ENCODE assay signal across 15 cellular contexts in genomic region chr1:114467491-114467890, GRCh38. TPM values are rescaled to one million over a fixed set of nuclear protein-coding genes. Genes with fewer than 3 reads are reported as not detected.
DNase-seq lines count a peak whose midpoint lies in the region; ATAC-seq and TF ChIP-seq lines count a peak whose summit lies in the region.
"Had no signal": no experiment of that assay in that cellular context is flagged by ENCODE, and none has a peak within 500 bp of the region (broad histone marks: within the 10 kb centered on the region; RNA-seq: fewer than 3 reads in every experiment).

No MANE protein-coding gene starts in this region.

- H3K4me1 Mint-ChIP-seq in activated CD4-positive, alpha-beta T cell treated with anti-CD3 and anti-CD28 coated beads, Interleukin-2, amount 10 ng/mL, durations not matched to agents 24 days and 14 days: peaks cover 42% of the 10 kb centered on the region
- H3K4me1 Mint-ChIP-seq in GM23338: peaks cover 41% of the 10 kb centered on the region
- H3K4me1 Mint-ChIP-seq in T-helper 2 cell treated with Interferon-gamma antibody and Interleukin-4, amounts not matched to agents 5 μg/mL and 100 μg/mL, for 36 hours (ENCODE audit: low read depth): peaks cover 39% of the 10 kb centered on the region
- peaks cover 44 to 54% of the 10 kb centered on the region in 2 donors for H3K4me1 Mint-ChIP-seq in natural killer cell treated with Interleukin-12 subunit alpha and Interleukin-12 subunit beta and Interleukin-15 and Interleukin-18, amount 100 ng/mL, for 72 hours (ENCODE audit: low read depth in 2 of 2)

- H3K79me2 ChIP-seq in GM23338 (replicated peaks; ENCODE audit: insufficient read depth): peaks cover 99% of the 10 kb centered on the region

- H3K9me3 Mint-ChIP-seq in activated CD4-positive, alpha-beta T cell treated with anti-CD3 and anti-CD28 coated beads, Interleukin-2, amount 10 ng/mL, durations not matched to agents 24 days and 14 days: no peaks in the 10 kb centered on the region
- H3K9me3 Mint-ChIP-seq in GM23338: no peaks in the 10 kb centered on the region; the same call in 2 of the 3 replicates
- H3K9me3 Mint-ChIP-seq in T-helper 2 cell treated with Interferon-gamma antibody and Interleukin-4, amounts not matched to agents 5 μg/mL and 100 μg/mL, for 36 hours: no peaks in the 10 kb centered on the region
- H3K9me3 Mint-ChIP-seq in natural killer cell treated with Interleukin-12 subunit alpha and Interleukin-12 subunit beta and Interleukin-15 and Interleukin-18, amount 100 ng/mL, for 72 hours: no peaks in the 10 kb centered on the region

- TF ChIP-seq POLR2A in testis (IDR thresholded peaks at IDR 0.05): no peak

- H3K4me1 ChIP-seq in GM23338 (ENCODE audit: insufficient read depth) (peaks cover 22% of the 10 kb centered on the region), testis (no peaks in the 10 kb centered on the region)
- H3K4me1 ChIP-seq: prostate gland had no signal

- DNase-seq in activated CD4-positive, alpha-beta T cell treated with anti-CD3 and anti-CD28 coated beads, Interleukin-2, amount 10 ng/mL, durations not matched to agents 24 days and 14 days: no peak
- no peak for DNase-seq in activated CD4-positive, alpha-beta T cell treated with anti-CD3 and anti-CD28 coated beads, Interleukin-2, amount 50 U/mL, for 48 hours
- no peak for DNase-seq in GM23338 (ENCODE audit: low spot score)
- DNase-seq in T-helper 2 cell treated with Interferon-gamma antibody and Interleukin-4, amounts not matched to agents 5 μg/mL and 100 μg/mL, for 36 hours (ENCODE audit: low spot score): no peak
- DNase-seq in natural killer cell treated with Interleukin-12 subunit alpha and Interleukin-12 subunit beta and Interleukin-15 and Interleukin-18, amount 100 ng/mL, for 72 hours (ENCODE audit: low spot score): no peak
- DNase-seq in DMS153 treated with DMSO at 0.1 percent for 48 hours (lab: John Stamatoyannopoulos, UW; ENCODE audit: unreplicated experiment): no peak
- no peak for DNase-seq in testis
- DNase-seq: 8988T; effector CD8-positive, alpha-beta T cell; mammary epithelial cell; NCI-H1930; Peyer's patch; upper lobe of left lung had no signal

- H3K36me3 ChIP-seq in GM23338 (ENCODE audit: insufficient read depth) (no peaks in the 10 kb centered on the region), testis (ENCODE audit: low read depth, missing control alignments) (no peaks in the 10 kb centered on the region)
- H3K36me3 ChIP-seq: Peyer's patch, prostate gland, upper lobe of left lung had no signal

- no peaks in the 10 kb centered on the region for H3K9me3 ChIP-seq in testis
- H3K9me3 ChIP-seq: Peyer's patch, prostate gland, upper lobe of left lung had no signal

- H3K27me3 ChIP-seq in GM23338 (ENCODE audit: insufficient read depth) (no peaks in the 10 kb centered on the region), testis (no peaks in the 10 kb centered on the region)
- H3K27me3 ChIP-seq: Peyer's patch, upper lobe of left lung had no signal

- no peak overlapping the region for H3K27ac ChIP-seq in GM23338 (ENCODE audit: low read depth)
- H3K27ac ChIP-seq in testis: no peak overlapping the region
- H3K27ac ChIP-seq: Peyer's patch, prostate gland, upper lobe of left lung had no signal

- peaks cover 32% of the 10 kb centered on the region for H4K20me1 ChIP-seq in GM23338 (replicated peaks; ENCODE audit: insufficient read depth)

- intact Hi-C loops in activated CD4-positive, alpha-beta T cell treated with anti-CD3 and anti-CD28 coated beads, Interleukin-2, amount 10 ng/mL, durations not matched to agents 24 days and 14 days (cut with micrococcal nuclease): loop anchor here (5.0 kb wide), 2 partner anchors 45 to 290 kb away; partner anchors contain the start of genes CSDE1 and TRIM33
- intact Hi-C loops in testis (cut with DNase I; ENCODE audit: low total_unique reads): no loop called here

- H3K27ac Mint-ChIP-seq in activated CD4-positive, alpha-beta T cell treated with anti-CD3 and anti-CD28 coated beads, Interleukin-2, amount 10 ng/mL, durations not matched to agents 24 days and 14 days: peak overlapping the region; percentile 54
- peak overlapping the region; percentile 31 for H3K27ac Mint-ChIP-seq in GM23338
- H3K27ac Mint-ChIP-seq in T-helper 2 cell treated with Interferon-gamma antibody and Interleukin-4, amounts not matched to agents 5 μg/mL and 100 μg/mL, for 36 hours: peak overlapping the region; percentile 46
- peak overlapping the region; percentile 20 to 62 for H3K27ac Mint-ChIP-seq in natural killer cell treated with Interleukin-12 subunit alpha and Interleukin-12 subunit beta and Interleukin-15 and Interleukin-18, amount 100 ng/mL, for 72 hours

- peak overlapping the region; percentile 52 for H3K4me3 Mint-ChIP-seq in activated CD4-positive, alpha-beta T cell treated with anti-CD3 and anti-CD28 coated beads, Interleukin-2, amount 10 ng/mL, durations not matched to agents 24 days and 14 days
- H3K4me3 Mint-ChIP-seq in GM23338: no peak overlapping the region
- H3K4me3 Mint-ChIP-seq in T-helper 2 cell treated with Interferon-gamma antibody and Interleukin-4, amounts not matched to agents 5 μg/mL and 100 μg/mL, for 36 hours: peak overlapping the region; percentile 13
- peak overlapping the region; percentile 34 for H3K4me3 Mint-ChIP-seq in natural killer cell treated with Interleukin-12 subunit alpha and Interleukin-12 subunit beta and Interleukin-15 and Interleukin-18, amount 100 ng/mL, for 72 hours

- TF ChIP-seq CTCF in GM23338 (conservative IDR thresholded peaks at IDR 0.05; ENCODE audit: low read depth in 2 of 2) (no peak), testis (IDR thresholded peaks at IDR 0.05) (no peak)

- H3K36me3 Mint-ChIP-seq in activated CD4-positive, alpha-beta T cell treated with anti-CD3 and anti-CD28 coated beads, Interleukin-2, amount 10 ng/mL, durations not matched to agents 24 days and 14 days (ENCODE audit: low read depth): peaks cover 17% of the 10 kb centered on the region
- H3K36me3 Mint-ChIP-seq in GM23338 (ENCODE audit: low read depth): peaks cover 1% of the 10 kb centered on the region; the same call in 2 of the 3 replicates
- H3K36me3 Mint-ChIP-seq in T-helper 2 cell treated with Interferon-gamma antibody and Interleukin-4, amounts not matched to agents 5 μg/mL and 100 μg/mL, for 36 hours (ENCODE audit: low read depth): peaks cover 2% of the 10 kb centered on the region
- H3K36me3 Mint-ChIP-seq in natural killer cell treated with Interleukin-12 subunit alpha and Interleukin-12 subunit beta and Interleukin-15 and Interleukin-18, amount 100 ng/mL, for 72 hours: no peaks in the 10 kb centered on the region

- no peaks in the 10 kb centered on the region for H3F3A ChIP-seq in GM23338 (replicated peaks; ENCODE audit: low read depth)

- H3K4me3 ChIP-seq in GM23338 (no peak overlapping the region), testis (no peak overlapping the region)
- H3K4me3 ChIP-seq: Peyer's patch, prostate gland, upper lobe of left lung had no signal

- WGBS in testis, 2 donors: 94 to 96% methylated on average over 1 of the region's 1 CpG

- no peak for ATAC-seq in GM23338
- no peak for ATAC-seq in natural killer cell treated with Interleukin-12 subunit alpha and Interleukin-12 subunit beta and Interleukin-15 and Interleukin-18, amount 100 ng/mL, for 72 hours
- ATAC-seq in HG02973 (IDR thresholded peaks at IDR 0.05; ENCODE audit: unreplicated experiment): no peak

- no peak overlapping the region for H2AFZ ChIP-seq in GM23338

- no peaks in the 10 kb centered on the region for H3K27me3 Mint-ChIP-seq in activated CD4-positive, alpha-beta T cell treated with anti-CD3 and anti-CD28 coated beads, Interleukin-2, amount 10 ng/mL, durations not matched to agents 24 days and 14 days
- peaks cover 4% of the 10 kb centered on the region for H3K27me3 Mint-ChIP-seq in GM23338 (ENCODE audit: insufficient read depth, low read depth, poor library complexity)
- H3K27me3 Mint-ChIP-seq in T-helper 2 cell treated with Interferon-gamma antibody and Interleukin-4, amounts not matched to agents 5 μg/mL and 100 μg/mL, for 36 hours (ENCODE audit: low read depth): no peaks in the 10 kb centered on the region
- no peaks in the 10 kb centered on the region for H3K27me3 Mint-ChIP-seq in natural killer cell treated with Interleukin-12 subunit alpha and Interleukin-12 subunit beta and Interleukin-15 and Interleukin-18, amount 100 ng/mL, for 72 hours

- no peaks in the 10 kb centered on the region for H3K9me2 ChIP-seq in GM23338 (ENCODE audit: insufficient read depth)

- no peak overlapping the region for H3K4me2 ChIP-seq in GM23338

TF ChIP-seq in GM23338, 12 proteins besides CTCF, POLR2A, EP300 and RAD21 (continues in another document):
- TF ChIP-seq ZNF114 (CRISPR knock-in tag; IDR thresholded peaks at IDR 0.05): no peak
- no peak for TF ChIP-seq NANOG (IDR thresholded peaks at IDR 0.05; ENCODE audit: borderline replicate concordance)

RNA-seq across cellular contexts. Expression of gene TRIM33, which starts 43.5 kb away (rescaled TPM):
- total RNA-seq in activated CD4-positive, alpha-beta T cell treated with anti-CD3 and anti-CD28 coated beads, Interleukin-2, amount 10 ng/mL, durations not matched to agents 24 days and 14 days: 37.7 and 39.7 TPM in 2 replicates
- 46.6 and 51.1 TPM in 2 replicates for total RNA-seq in GM23338 (2014; rRNA removed; shearing (Covaris generic))
- 48.8 and 50.3 TPM in 2 replicates for polyA plus RNA-seq in GM23338 (2016; fragmentation: Nextera tagmentation; extraction: Ambion mirVana)
- total RNA-seq in natural killer cell treated with Interleukin-12 subunit alpha and Interleukin-12 subunit beta and Interleukin-15 and Interleukin-18, amount 100 ng/mL, for 72 hours: 10 to 100 TPM; 48.1 to 55.7 TPM
- 10 to 100 TPM; 63.7 to 88.7 TPM for total RNA-seq in testis
- polyA plus RNA-seq in testis (ENCODE audit: insufficient read depth, low read depth, low replicate concordance): 67.9 TPM
